ENCODE assay signal across 20 cellular contexts in the genomic region with DNA sequence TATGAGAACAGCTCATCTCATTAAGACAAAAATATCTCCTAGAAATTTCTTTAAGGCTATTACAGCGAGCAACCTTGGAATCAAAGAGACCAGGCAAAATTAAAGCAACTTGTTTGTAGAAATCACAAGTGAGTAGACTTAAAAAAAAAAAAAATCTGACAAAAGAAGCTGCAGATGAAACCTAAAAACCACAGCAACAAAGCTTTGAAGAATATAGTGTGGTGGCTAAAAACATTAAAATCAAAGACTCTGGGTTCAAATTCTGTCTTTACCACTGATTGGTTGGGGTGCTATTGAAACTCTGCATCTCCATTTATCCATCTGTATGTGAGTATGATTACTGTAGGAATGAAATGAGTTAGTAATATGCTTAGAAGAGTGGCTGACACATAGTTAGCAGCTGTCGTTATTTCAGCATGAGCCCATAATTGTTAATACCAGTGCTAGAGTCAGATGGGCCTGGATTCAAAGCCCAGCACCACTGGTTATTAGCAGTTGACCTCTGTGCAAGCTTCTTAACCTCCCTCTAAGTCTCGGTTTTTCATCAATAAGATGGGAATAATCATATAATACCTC.
A peak's percentile ranks its signal among the peaks of the same experiment; 100 is the strongest.
DNase-seq lines count a peak whose midpoint lies in the region; ATAC-seq and TF ChIP-seq lines count a peak whose summit lies in the region.
"Had no signal": no experiment of that assay in that cellular context is flagged by ENCODE, and none has a peak within 500 bp of the region (broad histone marks: within the 10 kb centered on the region; RNA-seq: fewer than 3 reads in every experiment).

No MANE protein-coding gene starts in this region.

- H3K36me3 Mint-ChIP-seq in activated naive CD8-positive, alpha-beta T cell treated with anti-CD3 and anti-CD28 coated beads, Interleukin-2, amount 50 U/mL, for 24 hours (ENCODE audit: low read depth), result peaks cover 2% of the 10 kb centered on the region
- no peaks in the 10 kb centered on the region for H3K36me3 Mint-ChIP-seq in naive thymus-derived CD8-positive, alpha-beta T cell
- H3K36me3 Mint-ChIP-seq: activated CD4-positive, alpha-beta memory T cell treated with anti-CD3 and anti-CD28 coated beads for 36 hours; memory B cell; neural progenitor cell; stimulated activated effector memory CD8-positive, alpha-beta T cell treated with anti-CD3 and anti-CD28 coated beads, Interleukin-12 subunit alpha, Interleukin-12 subunit beta, amount 100 ng/mL, for 72 hours had no signal

- peak overlapping the region; percentile 33 for H3K27ac Mint-ChIP-seq in activated naive CD8-positive, alpha-beta T cell treated with anti-CD3 and anti-CD28 coated beads, Interleukin-2, amount 50 U/mL, for 24 hours
- peak overlapping the region; percentile 74 to 95 (median 92) for H3K27ac Mint-ChIP-seq in naive thymus-derived CD8-positive, alpha-beta T cell
- H3K27ac Mint-ChIP-seq: activated CD4-positive, alpha-beta memory T cell treated with anti-CD3 and anti-CD28 coated beads for 36 hours; activated T-helper 2 cell treated with anti-CD3 and anti-CD28 coated beads, Interferon-gamma antibody, Interleukin-2, Interleukin-4, amounts not matched to agents 10 μg/mL and 5 μg/mL and 100 μg/mL, durations not matched to agents 14 hours and 24 hours and 36 hours; dendritic cell treated with granulocyte-macrophage colony-stimulating factor and Interleukin-4, amounts not matched to agents 40 ng/mL and 50 ng/mL, for 4 days; memory B cell; stimulated activated effector memory CD8-positive, alpha-beta T cell treated with anti-CD3 and anti-CD28 coated beads, Interleukin-12 subunit alpha, Interleukin-12 subunit beta, amount 100 ng/mL, for 72 hours had no signal

- H3K4me1 ChIP-seq in heart right ventricle, result peaks cover 0 to 35% (median 25%) of the 10 kb centered on the region in 9 donors
- H3K4me1 ChIP-seq in upper lobe of right lung, result no peaks in the 10 kb centered on the region
- H3K4me1 ChIP-seq: neural progenitor cell had no signal

- intact Hi-C loops in heart right ventricle (cut with DNase I) (loop anchor here in 3 of 10 donors (2.0 to 5.0 kb wide), 3 partner anchors 24 to 78 kb away; no protein-coding TSS in a partner anchor), Right ventricle myocardium superior (cut with DNase I) (no loop called here), upper lobe of right lung (cut with DNase I) (no loop called here)

- POLR2A ChIA-PET in naive thymus-derived CD8-positive, alpha-beta T cell (lab: Charles Lee), result interaction anchor here (0.6 to 3.5 kb wide), 10 partner anchors 9 to 174 kb away, joined by 3 to 21 read pairs (median 4); partner anchors contain the start of gene FOXO1

- H3K9me3 ChIP-seq in heart right ventricle (peaks cover 0 to 9% (median 0%) of the 10 kb centered on the region in 11 donors), upper lobe of right lung (no peaks in the 10 kb centered on the region)
- H3K9me3 ChIP-seq: SK-N-SH had no signal

- no peak overlapping the region for H3K4me3 ChIP-seq in heart right ventricle
- H3K4me3 ChIP-seq in upper lobe of right lung, result no peak overlapping the region
- H3K4me3 ChIP-seq: neural progenitor cell had no signal

- H3K27me3 Mint-ChIP-seq in activated naive CD8-positive, alpha-beta T cell treated with anti-CD3 and anti-CD28 coated beads, Interleukin-2, amount 50 U/mL, for 24 hours, result no peaks in the 10 kb centered on the region
- no peaks in the 10 kb centered on the region for H3K27me3 Mint-ChIP-seq in naive thymus-derived CD8-positive, alpha-beta T cell
- H3K27me3 Mint-ChIP-seq: activated CD4-positive, alpha-beta memory T cell treated with anti-CD3 and anti-CD28 coated beads for 36 hours; memory B cell had no signal

- H3K27me3 ChIP-seq in heart right ventricle, result no peaks in the 10 kb centered on the region
- no peaks in the 10 kb centered on the region for H3K27me3 ChIP-seq in upper lobe of right lung
- H3K27me3 ChIP-seq: neural progenitor cell had no signal

- no peak for DNase-seq in heart right ventricle
- no peak for DNase-seq in Right ventricle myocardium superior
- no peak for DNase-seq in activated naive CD8-positive, alpha-beta T cell treated with anti-CD3 and anti-CD28 coated beads, Interleukin-2, amount 50 U/mL, for 24 hours
- peak in 3 of 10 donors; percentile 35 to 53 (median 52) for DNase-seq in naive thymus-derived CD8-positive, alpha-beta T cell
- DNase-seq in upper lobe of right lung, result no peak
- DNase-seq in CD1c-positive myeloid dendritic cell (ENCODE audit: extremely low spot score), result no peak
- no peak for DNase-seq in stimulated activated CD4-positive, alpha-beta T cell treated with anti-CD3 and anti-CD28 coated beads, Interleukin-4, amount 100 ng/mL, for 24 hours
- DNase-seq: activated CD4-positive, alpha-beta memory T cell treated with anti-CD3 and anti-CD28 coated beads for 36 hours; COR-L47; GOT3; NCI-H2081; SK-N-SH; small intestine had no signal

- 84 to 87% methylated on average over 3 of the region's 3 CpGs for WGBS in heart right ventricle, 2 donors

- H3K36me3 ChIP-seq in heart right ventricle (no peaks in the 10 kb centered on the region), upper lobe of right lung (no peaks in the 10 kb centered on the region)
- H3K36me3 ChIP-seq: neural progenitor cell had no signal

- ATAC-seq in heart right ventricle (no peak), Right ventricle myocardium superior (ENCODE audit: poor library complexity) (no peak), upper lobe of right lung (no peak), GM19395 (IDR thresholded peaks at IDR 0.05; ENCODE audit: unreplicated experiment) (no peak)
- no peak for ATAC-seq in activated naive CD8-positive, alpha-beta T cell treated with anti-CD3 and anti-CD28 coated beads, Interleukin-2, amount 50 U/mL, for 24 hours
- peak; percentile 61 to 64 for ATAC-seq in naive thymus-derived CD8-positive, alpha-beta T cell
- ATAC-seq: stimulated activated effector memory CD8-positive, alpha-beta T cell treated with anti-CD3 and anti-CD28 coated beads, Interleukin-12 subunit alpha, Interleukin-12 subunit beta, amount 100 ng/mL, for 72 hours had no signal

- TF ChIP-seq CTCF in heart right ventricle (IDR thresholded peaks at IDR 0.05), result no peak
- no peak for TF ChIP-seq CTCF in upper lobe of right lung (IDR thresholded peaks at IDR 0.05)

- H3K4me3 Mint-ChIP-seq in activated naive CD8-positive, alpha-beta T cell treated with anti-CD3 and anti-CD28 coated beads, Interleukin-2, amount 50 U/mL, for 24 hours, result no peak overlapping the region
- peak overlapping the region in 9 of 10 donors; percentile 42 to 81 (median 70) for H3K4me3 Mint-ChIP-seq in naive thymus-derived CD8-positive, alpha-beta T cell
- H3K4me3 Mint-ChIP-seq: activated CD4-positive, alpha-beta memory T cell treated with anti-CD3 and anti-CD28 coated beads for 36 hours; dendritic cell treated with granulocyte-macrophage colony-stimulating factor and Interleukin-4, amounts not matched to agents 40 ng/mL and 50 ng/mL, for 4 days; memory B cell; neural progenitor cell; stimulated activated effector memory CD8-positive, alpha-beta T cell treated with anti-CD3 and anti-CD28 coated beads, Interleukin-12 subunit alpha, Interleukin-12 subunit beta, amount 100 ng/mL, for 72 hours had no signal

- H3K9me3 Mint-ChIP-seq in activated naive CD8-positive, alpha-beta T cell treated with anti-CD3 and anti-CD28 coated beads, Interleukin-2, amount 50 U/mL, for 24 hours, result no peaks in the 10 kb centered on the region
- peaks cover 0 to 3% (median 0%) of the 10 kb centered on the region in 9 donors for H3K9me3 Mint-ChIP-seq in naive thymus-derived CD8-positive, alpha-beta T cell
- H3K9me3 Mint-ChIP-seq: activated CD4-positive, alpha-beta memory T cell treated with anti-CD3 and anti-CD28 coated beads for 36 hours; activated T-helper 2 cell treated with anti-CD3 and anti-CD28 coated beads, Interferon-gamma antibody, Interleukin-2, Interleukin-4, amounts not matched to agents 10 μg/mL and 5 μg/mL and 100 μg/mL, durations not matched to agents 14 hours and 24 hours and 36 hours; dendritic cell treated with granulocyte-macrophage colony-stimulating factor and Interleukin-4, amounts not matched to agents 40 ng/mL and 50 ng/mL, for 4 days; memory B cell; stimulated activated effector memory CD8-positive, alpha-beta T cell treated with anti-CD3 and anti-CD28 coated beads, Interleukin-12 subunit alpha, Interleukin-12 subunit beta, amount 100 ng/mL, for 72 hours had no signal

- H3K27ac ChIP-seq in heart right ventricle (peak overlapping the region in 7 of 10 donors; percentile 28 to 68 (median 42)), upper lobe of right lung (peak overlapping the region; percentile 39)
- H3K27ac ChIP-seq: epithelial cell of prostate, neural progenitor cell had no signal

- H3K4me1 Mint-ChIP-seq in activated naive CD8-positive, alpha-beta T cell treated with anti-CD3 and anti-CD28 coated beads, Interleukin-2, amount 50 U/mL, for 24 hours, result peaks cover 62% of the 10 kb centered on the region
- H3K4me1 Mint-ChIP-seq in naive thymus-derived CD8-positive, alpha-beta T cell, result peaks cover 54 to 82% (median 76%) of the 10 kb centered on the region in 4 donors

Comparison
In these comparisons a context has a peak if more than half of its experiments do, and no peak if none do; other contexts are left out.
1. ATAC-seq: peak in naive thymus-derived CD8-positive, alpha-beta T cell (2 of 2); none in heart right ventricle (0 of 8), Right ventricle myocardium superior (single experiment), activated naive CD8-positive, alpha-beta T cell treated with anti-CD3 and anti-CD28 coated beads, Interleukin-2, amount 50 U/mL, for 24 hours (single experiment), upper lobe of right lung (single experiment) and GM19395 (single experiment).